In genomic region chr18:10101729-10102128, GRCh38 we compare ENCODE assay signal across 11 cellular contexts.
"Had no signal": no experiment of that assay in that cellular context is flagged by ENCODE, and none has a peak within 500 bp of the region (broad histone marks: within the 10 kb centered on the region; RNA-seq: fewer than 3 reads in every experiment).

No MANE protein-coding gene starts in this region.

- H3K27ac ChIP-seq: breast epithelium, dorsolateral prefrontal cortex, esophagus squamous epithelium, foreskin keratinocyte, heart right ventricle had no signal

- H3K27me3 ChIP-seq: breast epithelium, dorsolateral prefrontal cortex, esophagus squamous epithelium, heart right ventricle had no signal

- H3K4me1 ChIP-seq: breast epithelium, foreskin keratinocyte had no signal

- H3K9me3 ChIP-seq: breast epithelium, esophagus squamous epithelium had no signal

- ATAC-seq: foreskin keratinocyte; stimulated activated memory B cell treated with anti-CD40 and anti-IgM and Interleukin-4, amounts not matched to agents 10 μg/mL and 1 μg/mL and 100 μg/mL, for 72 hours had no signal

- H3K36me3 ChIP-seq: breast epithelium, esophagus squamous epithelium, heart right ventricle had no signal

- H3K4me3 ChIP-seq: esophagus squamous epithelium, heart right ventricle had no signal

- DNase-seq: activated CD4-positive, alpha-beta T cell treated with anti-CD3 and anti-CD28 coated beads, Interleukin-2, amount 50 U/mL, for 4 hours; activated CD4-positive, CD25-positive, alpha-beta regulatory T cell treated with anti-CD3 and anti-CD28 coated beads, Interleukin-2, amount 50 U/mL, for 72 hours; activated naive CD4-positive, alpha-beta T cell treated with anti-CD3 and anti-CD28 coated beads, Interleukin-2, amount 50 U/mL, for 16 hours; activated T-cell treated with anti-CD3 and anti-CD28 coated beads, Interleukin-2, amount 50 U/mL, for 1 hour; dorsolateral prefrontal cortex; esophagus squamous epithelium; foreskin keratinocyte; trophoblast cell had no signal
